Comparison of ENCODE assay signal across 12 cellular contexts in genomic region chr2:216349366-216349765, GRCh38. TPM values are rescaled to one million over a fixed set of nuclear protein-coding genes. Genes with fewer than 3 reads are reported as not detected.
DNase-seq lines count a peak whose midpoint lies in the region; ATAC-seq and TF ChIP-seq lines count a peak whose summit lies in the region.
"Had no signal": no experiment of that assay in that cellular context is flagged by ENCODE, and none has a peak within 500 bp of the region (broad histone marks: within the 10 kb centered on the region; RNA-seq: fewer than 3 reads in every experiment).

No MANE protein-coding gene starts in this region.

- peaks cover 25% of the 10 kb centered on the region for H3K4me1 ChIP-seq in fibroblast of lung (ENCODE audit: control insufficient read depth, extremely low read depth, insufficient read depth, low read length)
- H3K4me1 ChIP-seq: prostate gland had no signal

- H3K27me3 Mint-ChIP-seq in activated naive CD8-positive, alpha-beta T cell = no peaks in the 10 kb centered on the region
- H3K27me3 Mint-ChIP-seq in activated naive CD8-positive, alpha-beta T cell treated with anti-CD3 and anti-CD28 coated beads for 36 hours = no peaks in the 10 kb centered on the region

- H3K4me3 ChIP-seq in fibroblast of lung (replicated peaks in 1 of 4; ENCODE audit: control extremely low read depth in 1 of 4, insufficient read depth in 1 of 4, low read depth in 3 of 4, low read length in 4 of 4) = no peak overlapping the region
- H3K4me3 ChIP-seq: K562, prostate gland, SJCRH30 had no signal

- H3K9me3 Mint-ChIP-seq in activated naive CD8-positive, alpha-beta T cell (ENCODE audit: low read depth) = no peaks in the 10 kb centered on the region
- H3K9me3 Mint-ChIP-seq in activated naive CD8-positive, alpha-beta T cell treated with anti-CD3 and anti-CD28 coated beads for 36 hours = no peaks in the 10 kb centered on the region

- no peaks in the 10 kb centered on the region for H3K9me3 ChIP-seq in fibroblast of lung (ENCODE audit: control insufficient read depth, insufficient read depth, low read depth, low read length)
- H3K9me3 ChIP-seq: prostate gland, SJCRH30 had no signal

- peak overlapping the region; percentile 74 for H3K4me3 Mint-ChIP-seq in activated naive CD8-positive, alpha-beta T cell
- no peak overlapping the region for H3K4me3 Mint-ChIP-seq in activated naive CD8-positive, alpha-beta T cell treated with anti-CD3 and anti-CD28 coated beads for 36 hours

- peaks cover 2% of the 10 kb centered on the region for H3K36me3 Mint-ChIP-seq in activated naive CD8-positive, alpha-beta T cell
- H3K36me3 Mint-ChIP-seq in activated naive CD8-positive, alpha-beta T cell treated with anti-CD3 and anti-CD28 coated beads for 36 hours = peaks cover 4% of the 10 kb centered on the region

- H3K27ac Mint-ChIP-seq in activated naive CD8-positive, alpha-beta T cell = peak overlapping the region; percentile 93
- no peak overlapping the region for H3K27ac Mint-ChIP-seq in activated naive CD8-positive, alpha-beta T cell treated with anti-CD3 and anti-CD28 coated beads for 36 hours

- DNase-seq in activated naive CD8-positive, alpha-beta T cell treated with anti-CD3 and anti-CD28 coated beads for 36 hours = no peak
- DNase-seq in NCI-H345 treated with DMSO at 0.1 percent for 48 hours (lab: John Stamatoyannopoulos, UW; ENCODE audit: unreplicated experiment) (peak; percentile 70), fibroblast of lung (ENCODE audit: low read depth in 2 of 2) (no peak), NCI-H1092 treated with DMSO at 0.1 percent for 48 hours (lab: John Stamatoyannopoulos, UW) (no peak)
- DNase-seq in stimulated activated naive CD8-positive, alpha-beta T cell treated with anti-CD3 and anti-CD28 coated beads, Interleukin-15, Interleukin-2, amounts not matched to agents 100 U/mL and 50 U/mL, for 24 hours = no peak
- DNase-seq: SJCRH30; stimulated activated CD4-positive, alpha-beta T cell treated with anti-CD3 and anti-CD28 coated beads, Interleukin-4, amount 100 ng/mL, for 1 hour had no signal

- no peak overlapping the region for H2AFZ ChIP-seq in fibroblast of lung (ENCODE audit: low read length)

- TF ChIP-seq CTCF in fibroblast of lung (conservative IDR thresholded peaks at IDR 0.05 in 1 of 2, IDR thresholded peaks at IDR 0.05 in 1 of 2; ENCODE audit: low read depth in 1 of 2, low read length in 2 of 2) = no peak

- H3K36me3 ChIP-seq in fibroblast of lung (ENCODE audit: control insufficient read depth, insufficient read depth, low read length) = peaks cover 2% of the 10 kb centered on the region
- H3K36me3 ChIP-seq: prostate gland, SJCRH30 had no signal

- H3K4me2 ChIP-seq in fibroblast of lung (ENCODE audit: extremely low read depth, insufficient read depth, low read length) = peak overlapping the region; percentile 33

- H3K27ac ChIP-seq in fibroblast of lung (ENCODE audit: insufficient read depth, low read length) = peak overlapping the region; percentile 5
- H3K27ac ChIP-seq: prostate gland, SJCRH30 had no signal

- peaks cover 88% of the 10 kb centered on the region for H3K4me1 Mint-ChIP-seq in activated naive CD8-positive, alpha-beta T cell (ENCODE audit: low read depth)
- peaks cover 81% of the 10 kb centered on the region for H3K4me1 Mint-ChIP-seq in activated naive CD8-positive, alpha-beta T cell treated with anti-CD3 and anti-CD28 coated beads for 36 hours

- peaks cover 8% of the 10 kb centered on the region for H3K79me2 ChIP-seq in fibroblast of lung (ENCODE audit: control insufficient read depth, insufficient read depth, low read length)

- ATAC-seq in stimulated activated naive CD8-positive, alpha-beta T cell treated with anti-CD3 and anti-CD28 coated beads, Interleukin-15, Interleukin-2, amounts not matched to agents 100 U/mL and 50 U/mL, for 24 hours = peak; percentile 2
- no peak for ATAC-seq in HG02938 (IDR thresholded peaks at IDR 0.05; ENCODE audit: unreplicated experiment)
- ATAC-seq in HG03159 (IDR thresholded peaks at IDR 0.05; ENCODE audit: unreplicated experiment) = no peak
- ATAC-seq: K562 had no signal

- no peaks in the 10 kb centered on the region for H3K27me3 ChIP-seq in fibroblast of lung (ENCODE audit: control insufficient read depth, insufficient read depth, low read length)
- H3K27me3 ChIP-seq: SJCRH30 had no signal

- no peak overlapping the region for H3K9ac ChIP-seq in fibroblast of lung (ENCODE audit: insufficient read depth, low read length)

- H4K20me1 ChIP-seq in fibroblast of lung (ENCODE audit: control insufficient read depth, extremely low read depth, insufficient read depth, low read length) = no peaks in the 10 kb centered on the region

RNA-seq across cellular contexts. Expression of gene MARCHF4, which starts 22.9 kb away (rescaled TPM):
- total RNA-seq in activated naive CD8-positive, alpha-beta T cell treated with anti-CD3 and anti-CD28 coated beads for 36 hours = not detected
- 0.26 and 1.3 TPM in 2 replicates for total RNA-seq in fibroblast of lung
- polyA plus RNA-seq in fibroblast of lung = 3.6 and 7.3 TPM in 2 replicates
- 8.0 and 13.5 TPM in 2 replicates for polyA plus RNA-seq in fibroblast of lung (2012)
- 6.3 and 16.2 TPM in 2 replicates for polyA minus RNA-seq in fibroblast of lung (ENCODE audit: low replicate concordance)
- total RNA-seq: K562, prostate gland, SJCRH30 had no signal
